ENCODE assay signal across 1 cellular context in the genomic region with DNA sequence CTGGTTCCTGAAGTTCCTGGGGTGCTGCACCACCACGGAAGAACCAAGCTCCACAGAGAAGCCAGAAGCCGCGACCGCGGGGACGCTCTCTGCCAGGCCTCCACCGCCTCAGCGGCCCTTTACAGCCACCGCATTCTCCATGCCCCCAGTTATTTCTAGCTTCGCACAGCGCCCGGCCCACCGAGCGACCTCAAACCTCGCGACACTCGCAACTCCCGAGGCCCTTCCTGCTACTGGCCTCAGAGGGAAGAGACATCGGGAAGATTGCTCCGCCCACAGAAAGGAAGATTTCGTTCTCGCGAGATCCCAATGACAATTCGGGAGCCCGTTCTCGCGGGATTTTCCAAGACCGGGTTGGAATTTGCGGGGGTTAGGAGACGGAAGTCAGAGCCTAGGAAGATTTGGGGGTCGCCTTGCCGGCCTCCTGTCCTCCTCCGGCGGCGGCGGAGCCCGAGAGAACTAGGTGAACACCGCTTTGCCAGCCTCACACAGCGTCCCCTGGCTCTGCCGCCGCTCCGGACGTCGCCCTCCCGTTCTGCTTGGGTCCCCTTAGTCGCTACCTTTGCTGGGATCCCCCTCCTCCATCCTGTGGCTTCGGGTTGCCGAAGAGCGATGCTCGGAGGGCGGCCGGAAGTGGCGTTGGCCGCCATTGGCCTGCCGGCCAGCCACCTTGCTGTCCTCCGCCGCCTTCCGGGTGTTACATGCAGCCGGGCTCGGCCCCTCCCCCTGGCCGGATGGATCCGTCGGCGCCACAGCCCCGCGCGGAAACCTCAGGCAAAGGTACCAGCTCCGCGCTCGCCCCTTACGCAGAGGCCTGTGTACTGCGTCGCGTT.
TF ChIP-seq lines count a peak whose summit lies in the region.

A gene with protein sequence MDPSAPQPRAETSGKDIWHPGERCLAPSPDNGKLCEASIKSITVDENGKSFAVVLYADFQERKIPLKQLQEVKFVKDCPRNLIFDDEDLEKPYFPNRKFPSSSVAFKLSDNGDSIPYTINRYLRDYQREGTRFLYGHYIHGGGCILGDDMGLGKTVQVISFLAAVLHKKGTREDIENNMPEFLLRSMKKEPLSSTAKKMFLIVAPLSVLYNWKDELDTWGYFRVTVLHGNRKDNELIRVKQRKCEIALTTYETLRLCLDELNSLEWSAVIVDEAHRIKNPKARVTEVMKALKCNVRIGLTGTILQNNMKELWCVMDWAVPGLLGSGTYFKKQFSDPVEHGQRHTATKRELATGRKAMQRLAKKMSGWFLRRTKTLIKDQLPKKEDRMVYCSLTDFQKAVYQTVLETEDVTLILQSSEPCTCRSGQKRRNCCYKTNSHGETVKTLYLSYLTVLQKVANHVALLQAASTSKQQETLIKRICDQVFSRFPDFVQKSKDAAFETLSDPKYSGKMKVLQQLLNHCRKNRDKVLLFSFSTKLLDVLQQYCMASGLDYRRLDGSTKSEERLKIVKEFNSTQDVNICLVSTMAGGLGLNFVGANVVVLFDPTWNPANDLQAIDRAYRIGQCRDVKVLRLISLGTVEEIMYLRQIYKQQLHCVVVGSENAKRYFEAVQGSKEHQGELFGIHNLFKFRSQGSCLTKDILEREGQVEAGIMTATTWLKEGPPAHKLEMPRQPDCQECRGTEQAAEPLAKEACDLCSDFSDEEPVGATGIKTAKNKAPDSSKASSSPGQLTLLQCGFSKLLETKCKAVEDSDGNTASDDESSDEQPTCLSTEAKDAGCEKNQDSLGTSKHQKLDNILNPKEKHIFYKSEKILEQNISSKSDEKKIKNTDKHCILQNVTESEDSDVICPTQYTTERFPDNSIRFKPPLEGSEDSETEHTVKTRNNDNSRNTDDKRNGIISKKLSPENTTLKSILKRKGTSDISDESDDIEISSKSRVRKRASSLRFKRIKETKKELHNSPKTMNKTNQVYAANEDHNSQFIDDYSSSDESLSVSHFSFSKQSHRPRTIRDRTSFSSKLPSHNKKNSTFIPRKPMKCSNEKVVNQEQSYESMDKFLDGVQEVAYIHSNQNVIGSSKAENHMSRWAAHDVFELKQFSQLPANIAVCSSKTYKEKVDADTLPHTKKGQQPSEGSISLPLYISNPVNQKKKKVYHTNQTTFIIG (N-terminal part only) (plus strand): TSS at position 387 of the 833 bp plus-strand sequence. CDS start 348 bp downstream, at position 735.

TF ChIP-seq in HepG2, 621 proteins besides CTCF, POLR2A, EP300 and RAD21 (continued from another document and continues in another):
- TF ChIP-seq, protein P1, sequence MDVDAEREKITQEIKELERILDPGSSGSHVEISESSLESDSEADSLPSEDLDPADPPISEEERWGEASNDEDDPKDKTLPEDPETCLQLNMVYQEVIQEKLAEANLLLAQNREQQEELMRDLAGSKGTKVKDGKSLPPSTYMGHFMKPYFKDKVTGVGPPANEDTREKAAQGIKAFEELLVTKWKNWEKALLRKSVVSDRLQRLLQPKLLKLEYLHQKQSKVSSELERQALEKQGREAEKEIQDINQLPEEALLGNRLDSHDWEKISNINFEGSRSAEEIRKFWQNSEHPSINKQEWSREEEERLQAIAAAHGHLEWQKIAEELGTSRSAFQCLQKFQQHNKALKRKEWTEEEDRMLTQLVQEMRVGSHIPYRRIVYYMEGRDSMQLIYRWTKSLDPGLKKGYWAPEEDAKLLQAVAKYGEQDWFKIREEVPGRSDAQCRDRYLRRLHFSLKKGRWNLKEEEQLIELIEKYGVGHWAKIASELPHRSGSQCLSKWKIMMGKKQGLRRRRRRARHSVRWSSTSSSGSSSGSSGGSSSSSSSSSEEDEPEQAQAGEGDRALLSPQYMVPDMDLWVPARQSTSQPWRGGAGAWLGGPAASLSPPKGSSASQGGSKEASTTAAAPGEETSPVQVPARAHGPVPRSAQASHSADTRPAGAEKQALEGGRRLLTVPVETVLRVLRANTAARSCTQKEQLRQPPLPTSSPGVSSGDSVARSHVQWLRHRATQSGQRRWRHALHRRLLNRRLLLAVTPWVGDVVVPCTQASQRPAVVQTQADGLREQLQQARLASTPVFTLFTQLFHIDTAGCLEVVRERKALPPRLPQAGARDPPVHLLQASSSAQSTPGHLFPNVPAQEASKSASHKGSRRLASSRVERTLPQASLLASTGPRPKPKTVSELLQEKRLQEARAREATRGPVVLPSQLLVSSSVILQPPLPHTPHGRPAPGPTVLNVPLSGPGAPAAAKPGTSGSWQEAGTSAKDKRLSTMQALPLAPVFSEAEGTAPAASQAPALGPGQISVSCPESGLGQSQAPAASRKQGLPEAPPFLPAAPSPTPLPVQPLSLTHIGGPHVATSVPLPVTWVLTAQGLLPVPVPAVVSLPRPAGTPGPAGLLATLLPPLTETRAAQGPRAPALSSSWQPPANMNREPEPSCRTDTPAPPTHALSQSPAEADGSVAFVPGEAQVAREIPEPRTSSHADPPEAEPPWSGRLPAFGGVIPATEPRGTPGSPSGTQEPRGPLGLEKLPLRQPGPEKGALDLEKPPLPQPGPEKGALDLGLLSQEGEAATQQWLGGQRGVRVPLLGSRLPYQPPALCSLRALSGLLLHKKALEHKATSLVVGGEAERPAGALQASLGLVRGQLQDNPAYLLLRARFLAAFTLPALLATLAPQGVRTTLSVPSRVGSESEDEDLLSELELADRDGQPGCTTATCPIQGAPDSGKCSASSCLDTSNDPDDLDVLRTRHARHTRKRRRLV (CRISPR knock-in tag; IDR thresholded peaks at IDR 0.05), result peak; percentile 96
- TF ChIP-seq, protein P2, sequence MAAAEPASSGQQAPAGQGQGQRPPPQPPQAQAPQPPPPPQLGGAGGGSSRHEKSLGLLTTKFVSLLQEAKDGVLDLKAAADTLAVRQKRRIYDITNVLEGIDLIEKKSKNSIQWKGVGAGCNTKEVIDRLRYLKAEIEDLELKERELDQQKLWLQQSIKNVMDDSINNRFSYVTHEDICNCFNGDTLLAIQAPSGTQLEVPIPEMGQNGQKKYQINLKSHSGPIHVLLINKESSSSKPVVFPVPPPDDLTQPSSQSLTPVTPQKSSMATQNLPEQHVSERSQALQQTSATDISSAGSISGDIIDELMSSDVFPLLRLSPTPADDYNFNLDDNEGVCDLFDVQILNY (CRISPR knock-in tag; conservative IDR thresholded peaks at IDR 0.05), result peak; percentile 33; the same call in 1 of the 2 replicates
- TF ChIP-seq ZNF839 (CRISPR knock-in tag; IDR thresholded peaks at IDR 0.05; ENCODE audit: borderline replicate concordance) (0 out of 2 replicates have a peak, but pooled peaks have one; percentile 23), TOPORS (CRISPR knock-in tag; IDR thresholded peaks at IDR 0.05) (peak; percentile 93), SRSF9 (IDR thresholded peaks at IDR 0.05; ENCODE audit: borderline replicate concordance, insufficient read depth, low read depth, low read length, poor library complexity, severe bottlenecking) (no peak), RCOR2 (CRISPR knock-in tag; IDR thresholded peaks at IDR 0.05) (0 out of 2 replicates have a peak, but pooled peaks have one; percentile 13), ZNF274 (CRISPR knock-in tag; IDR thresholded peaks at IDR 0.05) (peak; percentile 74), ZSCAN12 (CRISPR knock-in tag; IDR thresholded peaks at IDR 0.05) (0 out of 2 replicates have a peak, but pooled peaks have one; percentile 1), ARNT2 (CRISPR knock-in tag; IDR thresholded peaks at IDR 0.05; ENCODE audit: low read depth) (peak; percentile 91), ZSCAN31 (CRISPR knock-in tag; IDR thresholded peaks at IDR 0.05; ENCODE audit: low read depth) (peak; percentile 72), ZBTB1 (CRISPR knock-in tag; IDR thresholded peaks at IDR 0.05; ENCODE audit: borderline replicate concordance) (no peak), PRMT3 (CRISPR knock-in tag; IDR thresholded peaks at IDR 0.05; ENCODE audit: borderline replicate concordance, low read depth) (no peak), CC2D1A (CRISPR knock-in tag; IDR thresholded peaks at IDR 0.05) (no peak), MAZ (IDR thresholded peaks at IDR 0.05; ENCODE audit: borderline replicate concordance, low read depth, low read length) (peak; percentile 70; the same call in 1 of the 2 replicates), MAZ (CRISPR knock-in tag; IDR thresholded peaks at IDR 0.05; ENCODE audit: low read depth) (peak; percentile 75), NRL (CRISPR knock-in tag; IDR thresholded peaks at IDR 0.05; ENCODE audit: borderline replicate concordance) (peak; percentile 17; the same call in 1 of the 2 replicates), ZNF260 (CRISPR knock-in tag; IDR thresholded peaks at IDR 0.05; ENCODE audit: borderline replicate concordance, low read depth) (no peak), PRPF4 (IDR thresholded peaks at IDR 0.05; ENCODE audit: low read depth, low read length, poor library complexity, severe bottlenecking) (no peak), HDAC1 (CRISPR knock-in tag; IDR thresholded peaks at IDR 0.05) (peak; percentile 91), MEIS2 (CRISPR knock-in tag; IDR thresholded peaks at IDR 0.05) (peak; percentile 86), ZNF317 (CRISPR knock-in tag; IDR thresholded peaks at IDR 0.05) (peak; percentile 90), TARDBP (CRISPR knock-in tag; IDR thresholded peaks at IDR 0.05) (peak; percentile 88; the same call in 1 of the 2 replicates), PHF21A (CRISPR knock-in tag; IDR thresholded peaks at IDR 0.05) (peak; percentile 76), ZNF709 (CRISPR knock-in tag; IDR thresholded peaks at IDR 0.05) (peak; percentile 51; the same call in 1 of the 2 replicates), GABPA (IDR thresholded peaks at IDR 0.05; ENCODE audit: low read depth, low read length) (peak; percentile 99), GABPA (CRISPR knock-in tag; IDR thresholded peaks at IDR 0.05; ENCODE audit: low read depth) (peak; percentile 96), MAFF (IDR thresholded peaks at IDR 0.05; ENCODE audit: low read depth, low read length) (peak; percentile 42; the same call in 1 of the 2 replicates), CBX2 (IDR thresholded peaks at IDR 0.05; ENCODE audit: low read depth, low read length) (no peak), CBX2 (CRISPR knock-in tag; IDR thresholded peaks at IDR 0.05; ENCODE audit: low read depth) (no peak), WIZ (CRISPR knock-in tag; IDR thresholded peaks at IDR 0.05) (peak; percentile 95)
- TF ChIP-seq, protein P3, sequence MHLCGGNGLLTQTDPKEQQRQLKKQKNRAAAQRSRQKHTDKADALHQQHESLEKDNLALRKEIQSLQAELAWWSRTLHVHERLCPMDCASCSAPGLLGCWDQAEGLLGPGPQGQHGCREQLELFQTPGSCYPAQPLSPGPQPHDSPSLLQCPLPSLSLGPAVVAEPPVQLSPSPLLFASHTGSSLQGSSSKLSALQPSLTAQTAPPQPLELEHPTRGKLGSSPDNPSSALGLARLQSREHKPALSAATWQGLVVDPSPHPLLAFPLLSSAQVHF (CRISPR knock-in tag; IDR thresholded peaks at IDR 0.05), result no peak
- TF ChIP-seq, protein P4, sequence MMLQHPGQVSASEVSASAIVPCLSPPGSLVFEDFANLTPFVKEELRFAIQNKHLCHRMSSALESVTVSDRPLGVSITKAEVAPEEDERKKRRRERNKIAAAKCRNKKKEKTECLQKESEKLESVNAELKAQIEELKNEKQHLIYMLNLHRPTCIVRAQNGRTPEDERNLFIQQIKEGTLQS (CRISPR knock-in tag; IDR thresholded peaks at IDR 0.05), result no peak
- TF ChIP-seq, protein P5, sequence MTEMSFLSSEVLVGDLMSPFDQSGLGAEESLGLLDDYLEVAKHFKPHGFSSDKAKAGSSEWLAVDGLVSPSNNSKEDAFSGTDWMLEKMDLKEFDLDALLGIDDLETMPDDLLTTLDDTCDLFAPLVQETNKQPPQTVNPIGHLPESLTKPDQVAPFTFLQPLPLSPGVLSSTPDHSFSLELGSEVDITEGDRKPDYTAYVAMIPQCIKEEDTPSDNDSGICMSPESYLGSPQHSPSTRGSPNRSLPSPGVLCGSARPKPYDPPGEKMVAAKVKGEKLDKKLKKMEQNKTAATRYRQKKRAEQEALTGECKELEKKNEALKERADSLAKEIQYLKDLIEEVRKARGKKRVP (CRISPR knock-in tag; IDR thresholded peaks at IDR 0.05), result peak in 1 of 2 experiments; percentile 12; a peak in 2 of 4 replicates
- TF ChIP-seq, protein P6, sequence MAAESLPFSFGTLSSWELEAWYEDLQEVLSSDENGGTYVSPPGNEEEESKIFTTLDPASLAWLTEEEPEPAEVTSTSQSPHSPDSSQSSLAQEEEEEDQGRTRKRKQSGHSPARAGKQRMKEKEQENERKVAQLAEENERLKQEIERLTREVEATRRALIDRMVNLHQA (CRISPR knock-in tag; IDR thresholded peaks at IDR 0.05), result no peak
- TF ChIP-seq, protein P7, sequence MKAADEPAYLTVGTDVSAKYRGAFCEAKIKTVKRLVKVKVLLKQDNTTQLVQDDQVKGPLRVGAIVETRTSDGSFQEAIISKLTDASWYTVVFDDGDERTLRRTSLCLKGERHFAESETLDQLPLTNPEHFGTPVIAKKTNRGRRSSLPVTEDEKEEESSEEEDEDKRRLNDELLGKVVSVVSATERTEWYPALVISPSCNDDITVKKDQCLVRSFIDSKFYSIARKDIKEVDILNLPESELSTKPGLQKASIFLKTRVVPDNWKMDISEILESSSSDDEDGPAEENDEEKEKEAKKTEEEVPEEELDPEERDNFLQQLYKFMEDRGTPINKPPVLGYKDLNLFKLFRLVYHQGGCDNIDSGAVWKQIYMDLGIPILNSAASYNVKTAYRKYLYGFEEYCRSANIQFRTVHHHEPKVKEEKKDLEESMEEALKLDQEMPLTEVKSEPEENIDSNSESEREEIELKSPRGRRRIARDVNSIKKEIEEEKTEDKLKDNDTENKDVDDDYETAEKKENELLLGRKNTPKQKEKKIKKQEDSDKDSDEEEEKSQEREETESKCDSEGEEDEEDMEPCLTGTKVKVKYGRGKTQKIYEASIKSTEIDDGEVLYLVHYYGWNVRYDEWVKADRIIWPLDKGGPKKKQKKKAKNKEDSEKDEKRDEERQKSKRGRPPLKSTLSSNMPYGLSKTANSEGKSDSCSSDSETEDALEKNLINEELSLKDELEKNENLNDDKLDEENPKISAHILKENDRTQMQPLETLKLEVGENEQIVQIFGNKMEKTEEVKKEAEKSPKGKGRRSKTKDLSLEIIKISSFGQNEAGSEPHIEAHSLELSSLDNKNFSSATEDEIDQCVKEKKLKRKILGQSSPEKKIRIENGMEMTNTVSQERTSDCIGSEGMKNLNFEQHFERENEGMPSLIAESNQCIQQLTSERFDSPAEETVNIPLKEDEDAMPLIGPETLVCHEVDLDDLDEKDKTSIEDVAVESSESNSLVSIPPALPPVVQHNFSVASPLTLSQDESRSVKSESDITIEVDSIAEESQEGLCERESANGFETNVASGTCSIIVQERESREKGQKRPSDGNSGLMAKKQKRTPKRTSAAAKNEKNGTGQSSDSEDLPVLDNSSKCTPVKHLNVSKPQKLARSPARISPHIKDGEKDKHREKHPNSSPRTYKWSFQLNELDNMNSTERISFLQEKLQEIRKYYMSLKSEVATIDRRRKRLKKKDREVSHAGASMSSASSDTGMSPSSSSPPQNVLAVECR (CRISPR knock-in tag; IDR thresholded peaks at IDR 0.05; ENCODE audit: borderline replicate concordance), result peak; percentile 95
- TF ChIP-seq, protein P8, sequence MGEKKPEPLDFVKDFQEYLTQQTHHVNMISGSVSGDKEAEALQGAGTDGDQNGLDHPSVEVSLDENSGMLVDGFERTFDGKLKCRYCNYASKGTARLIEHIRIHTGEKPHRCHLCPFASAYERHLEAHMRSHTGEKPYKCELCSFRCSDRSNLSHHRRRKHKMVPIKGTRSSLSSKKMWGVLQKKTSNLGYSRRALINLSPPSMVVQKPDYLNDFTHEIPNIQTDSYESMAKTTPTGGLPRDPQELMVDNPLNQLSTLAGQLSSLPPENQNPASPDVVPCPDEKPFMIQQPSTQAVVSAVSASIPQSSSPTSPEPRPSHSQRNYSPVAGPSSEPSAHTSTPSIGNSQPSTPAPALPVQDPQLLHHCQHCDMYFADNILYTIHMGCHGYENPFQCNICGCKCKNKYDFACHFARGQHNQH (CRISPR knock-in tag; IDR thresholded peaks at IDR 0.05), result peak; percentile 95
- TF ChIP-seq, protein P9, sequence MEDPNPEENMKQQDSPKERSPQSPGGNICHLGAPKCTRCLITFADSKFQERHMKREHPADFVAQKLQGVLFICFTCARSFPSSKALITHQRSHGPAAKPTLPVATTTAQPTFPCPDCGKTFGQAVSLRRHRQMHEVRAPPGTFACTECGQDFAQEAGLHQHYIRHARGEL (CRISPR knock-in tag; IDR thresholded peaks at IDR 0.05), result peak; percentile 74; the same call in 1 of the 2 replicates
